8 cellular contexts compared by ENCODE assay signal in genomic region chr9:123267481-123268239, GRCh38. TPM values are rescaled to one million over a fixed set of nuclear protein-coding genes. Genes with fewer than 3 reads are reported as not detected.
DNase-seq lines count a peak whose midpoint lies in the region; ATAC-seq and TF ChIP-seq lines count a peak whose summit lies in the region.

No MANE protein-coding gene starts in this region.

- DNase-seq in activated T-cell treated with anti-CD3 and anti-CD28 coated beads for 24 hours (ENCODE audit: low read depth) (peak; percentile 10), germinal center (ENCODE audit: low spot score) (peak; percentile 33), retinal pigment epithelial cell (ENCODE audit: low read depth) (no peak), AG08396 (ENCODE audit: low spot score) (no peak), mesenteric fat pad (ENCODE audit: low spot score) (no peak), HK-2 (ENCODE audit: unreplicated experiment) (no peak)

- no peak for TF ChIP-seq CTCF in retinal pigment epithelial cell (conservative IDR thresholded peaks at IDR 0.05; ENCODE audit: low read depth, low read length)

- H3K4me3 ChIP-seq in retinal pigment epithelial cell (ENCODE audit: low read length) = peak overlapping the region; percentile 77

- ATAC-seq in GM18498 (IDR thresholded peaks at IDR 0.05; ENCODE audit: unreplicated experiment) (peak; percentile 4), HG03135 (IDR thresholded peaks at IDR 0.05; ENCODE audit: unreplicated experiment) (peak; percentile 1)

RNA-seq across cellular contexts. Expression of gene STRBP, which starts 0.7 kb away (rescaled TPM):
- total RNA-seq in mesenteric fat pad = 8.7 TPM

Comparison
In these comparisons a context has a peak if more than half of its experiments do, and no peak if none do; other contexts are left out.
1. DNase-seq: peak in activated T-cell treated with anti-CD3 and anti-CD28 coated beads for 24 hours (single experiment) and germinal center (single experiment); none in retinal pigment epithelial cell (single experiment), AG08396 (single experiment), mesenteric fat pad (single experiment) and HK-2 (single experiment).